ENCODE assay signal across 7 cellular contexts in genomic region chr21:6553505-6554376, GRCh38.
A peak's percentile ranks its signal among the peaks of the same experiment; 100 is the strongest.
DNase-seq lines count a peak whose midpoint lies in the region; ATAC-seq, FAIRE-seq and TF ChIP-seq lines count a peak whose summit lies in the region.
"Not testable (repeated sequence)": the region's sequence is repeated elsewhere in the genome, so short reads cannot be mapped to it uniquely, and the experiment has no call there.

No MANE protein-coding gene starts in this region.

- in situ Hi-C loops in Panc1 (cut with HindIII; ENCODE audit: low pct_unique_long_range_greater_than_20kb, low sequenced_read_pairs): not testable (repeated sequence)

- not testable (repeated sequence) for H3K27me3 ChIP-seq in Panc1 (ENCODE audit: control insufficient read depth, insufficient read depth, low read length); pancreas

- not testable (repeated sequence) for H3K36me3 ChIP-seq in Panc1 (ENCODE audit: control insufficient read depth, insufficient read depth, low read length); pancreas

- BruUV-seq in Panc1 (replicated peaks; lab: Mats Ljungman, UMichigan): not testable (repeated sequence)

- H3K27ac ChIP-seq in Panc1 (ENCODE audit: low read length); pancreas: not testable (repeated sequence)

- H3K9me3 ChIP-seq in Panc1 (ENCODE audit: control insufficient read depth, insufficient read depth, low read depth, low read length); pancreas: not testable (repeated sequence)

- not testable (repeated sequence) for H3K4me1 ChIP-seq in Panc1 (ENCODE audit: control insufficient read depth, insufficient read depth, low read length); pancreas

- no CpG with 5 or more reads among the region's 24 CpGs for WGBS in pancreas, 2 donors

- peak; percentile 6 for ATAC-seq in GM18498 (IDR thresholded peaks at IDR 0.05; ENCODE audit: unreplicated experiment)
- peak; percentile 57 for ATAC-seq in GM18907 (IDR thresholded peaks at IDR 0.05; ENCODE audit: unreplicated experiment)
- ATAC-seq in GM21526 (IDR thresholded peaks at IDR 0.05; ENCODE audit: low FRiP score, unreplicated experiment): peak; percentile 38
- peak; percentile 54 for ATAC-seq in HG02885 (IDR thresholded peaks at IDR 0.05; ENCODE audit: poor library complexity, unreplicated experiment)
- peak; percentile 87 for ATAC-seq in Panc1
- peak; percentile 48 for ATAC-seq in esophagus mucosa
- peak in 3 of 4 donors; percentile 12 to 23 (median 19) for ATAC-seq in pancreas

- POLR2A ChIA-PET in Panc1 (lab: Charles Lee): not testable (repeated sequence)

- CTCF ChIA-PET in Panc1 (lab: Charles Lee): not testable (repeated sequence)

- not testable (repeated sequence) for DNase-seq in Panc1 (ENCODE audit: low read depth, low spot score); pancreas

- intact Hi-C loops in Panc1 (cut with micrococcal nuclease; ENCODE audit: unreplicated experiment); pancreas (cut with DNase I): not testable (repeated sequence)

- not testable (repeated sequence) for FAIRE-seq in pancreas (lab: Jason Lieb, UNC)

- H3K4me3 ChIP-seq in Panc1 (ENCODE audit: low read depth in 2 of 2, low read length in 2 of 2); pancreas: not testable (repeated sequence)

- TF ChIP-seq CTCF in Panc1 (IDR thresholded peaks at IDR 0.05); pancreas (IDR thresholded peaks at IDR 0.05): not testable (repeated sequence)

Comparison
In these comparisons a context has a peak if more than half of its experiments do, and no peak if none do; other contexts are left out.
1. ATAC-seq: peak in every context shown above with its lines; median percentile 87 in Panc1; 57 in GM18907; 54 in HG02885; 48 in esophagus mucosa; 38 in GM21526; 19 in pancreas; 6 in GM18498.